1 cellular context compared by ENCODE assay signal in the genomic region with DNA sequence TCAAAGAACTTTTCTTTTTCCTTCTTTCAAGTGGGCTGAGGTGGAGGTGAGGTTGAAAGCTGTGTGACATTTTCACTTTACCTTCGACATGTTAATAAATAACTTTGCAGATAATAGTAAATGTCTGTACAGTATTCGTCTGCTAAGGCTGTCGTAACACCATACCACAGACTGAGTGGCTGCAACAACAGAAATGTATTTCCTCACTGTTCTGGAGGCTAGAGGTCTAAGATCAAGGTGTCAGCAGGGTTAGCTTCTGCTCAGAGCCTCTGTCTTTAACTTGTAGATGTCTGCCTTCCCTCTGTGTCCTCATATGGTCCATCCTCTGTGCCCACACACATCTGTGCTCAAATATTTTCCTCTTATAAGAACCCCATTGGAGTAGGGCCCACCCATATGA.
TF ChIP-seq lines count a peak whose summit lies in the region.

No MANE protein-coding gene starts in this region.

TF ChIP-seq in HepG2, 621 proteins besides CTCF, POLR2A, EP300 and RAD21 (continues in another document):
- TF ChIP-seq, protein P1, sequence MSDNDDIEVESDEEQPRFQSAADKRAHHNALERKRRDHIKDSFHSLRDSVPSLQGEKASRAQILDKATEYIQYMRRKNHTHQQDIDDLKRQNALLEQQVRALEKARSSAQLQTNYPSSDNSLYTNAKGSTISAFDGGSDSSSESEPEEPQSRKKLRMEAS (IDR thresholded peaks at IDR 0.05) = 0 out of 2 replicates have a peak, but pooled peaks have one; percentile 32
- TF ChIP-seq ZSCAN5A (CRISPR knock-in tag; IDR thresholded peaks at IDR 0.05; ENCODE audit: borderline replicate concordance) (peak; percentile 81), YY1 (IDR thresholded peaks at IDR 0.05; ENCODE audit: insufficient read depth, insufficient replicate concordance, low read depth, low read length) (no peak), ZNF543 (CRISPR knock-in tag; IDR thresholded peaks at IDR 0.05) (no peak), E2F2 (CRISPR knock-in tag; IDR thresholded peaks at IDR 0.05; ENCODE audit: borderline replicate concordance) (no peak), ZNF713 (CRISPR knock-in tag; IDR thresholded peaks at IDR 0.05) (no peak), RXRB (CRISPR knock-in tag; IDR thresholded peaks at IDR 0.05; ENCODE audit: borderline replicate concordance) (peak; percentile 89), REST (IDR thresholded peaks at IDR 0.05; ENCODE audit: borderline replicate concordance in 1 of 2, low read depth in 1 of 2, low read length in 2 of 2) (peak in 1 of 2 experiments; percentile 18; a peak in 1 of 4 replicates), HDAC1 (CRISPR knock-in tag; IDR thresholded peaks at IDR 0.05) (peak; percentile 68), TCF7 (IDR thresholded peaks at IDR 0.05; ENCODE audit: low read depth) (peak; percentile 64), MED1 (CRISPR knock-in tag; IDR thresholded peaks at IDR 0.05) (peak; percentile 88), ZNF670 (CRISPR knock-in tag; IDR thresholded peaks at IDR 0.05; ENCODE audit: borderline replicate concordance) (no peak), SMAD3 (CRISPR knock-in tag; IDR thresholded peaks at IDR 0.05) (peak; percentile 97), NR2F6 (IDR thresholded peaks at IDR 0.05) (peak; percentile 88), NR2F6 (CRISPR knock-in tag; IDR thresholded peaks at IDR 0.05) (peak; percentile 93), KAT8 (CRISPR knock-in tag; IDR thresholded peaks at IDR 0.05) (peak; percentile 80), FOXP4 (CRISPR knock-in tag; IDR thresholded peaks at IDR 0.05) (peak; percentile 91), MAFK (conservative IDR thresholded peaks at IDR 0.05 in 1 of 2, IDR thresholded peaks at IDR 0.05 in 1 of 2; ENCODE audit: low read length in 2 of 2) (no peak), NFYB (CRISPR knock-in tag; IDR thresholded peaks at IDR 0.05) (no peak), IKZF5 (CRISPR knock-in tag; IDR thresholded peaks at IDR 0.05) (peak; percentile 77), SSRP1 (CRISPR knock-in tag; IDR thresholded peaks at IDR 0.05) (peak; percentile 77; the same call in 1 of the 2 replicates), MAFF (IDR thresholded peaks at IDR 0.05; ENCODE audit: low read depth, low read length) (peak; percentile 4; the same call in 1 of the 2 replicates), NCOR1 (IDR thresholded peaks at IDR 0.05; ENCODE audit: borderline replicate concordance, low read length) (peak; percentile 87; the same call in 1 of the 2 replicates), ATF4 (CRISPR knock-in tag; IDR thresholded peaks at IDR 0.05) (peak in 1 of 2 experiments; percentile 98; a peak in 2 of 4 replicates), ZKSCAN8 (CRISPR knock-in tag; IDR thresholded peaks at IDR 0.05; ENCODE audit: borderline replicate concordance) (peak; percentile 88), ZNF235 (CRISPR knock-in tag; IDR thresholded peaks at IDR 0.05; ENCODE audit: borderline replicate concordance) (no peak), GATA4 (IDR thresholded peaks at IDR 0.05; ENCODE audit: borderline replicate concordance, low read depth) (peak; percentile 54; the same call in 1 of the 2 replicates), ZNF124 (CRISPR knock-in tag; IDR thresholded peaks at IDR 0.05) (peak; percentile 88), ZBTB20 (CRISPR knock-in tag; IDR thresholded peaks at IDR 0.05; ENCODE audit: borderline replicate concordance, low read depth) (peak; percentile 57; the same call in 1 of the 2 replicates), ZSCAN9 (CRISPR knock-in tag; IDR thresholded peaks at IDR 0.05; ENCODE audit: borderline replicate concordance) (0 out of 2 replicates have a peak, but pooled peaks have one; percentile 51), ZNF292 (CRISPR knock-in tag; IDR thresholded peaks at IDR 0.05; ENCODE audit: borderline replicate concordance, low read depth) (peak; percentile 94; the same call in 1 of the 2 replicates), ARID5B (CRISPR knock-in tag; IDR thresholded peaks at IDR 0.05) (peak; percentile 98), ZNF7 (CRISPR knock-in tag; IDR thresholded peaks at IDR 0.05) (peak; percentile 98), ZNF761 (CRISPR knock-in tag; conservative IDR thresholded peaks at IDR 0.05) (0 out of 2 replicates have a peak, but pooled peaks have one; percentile 67), ZNF280D (CRISPR knock-in tag; IDR thresholded peaks at IDR 0.05) (peak; percentile 99), CEBPB (IDR thresholded peaks at IDR 0.05; ENCODE audit: borderline replicate concordance, low read depth, low read length) (peak; percentile 98)
- TF ChIP-seq, protein P2, sequence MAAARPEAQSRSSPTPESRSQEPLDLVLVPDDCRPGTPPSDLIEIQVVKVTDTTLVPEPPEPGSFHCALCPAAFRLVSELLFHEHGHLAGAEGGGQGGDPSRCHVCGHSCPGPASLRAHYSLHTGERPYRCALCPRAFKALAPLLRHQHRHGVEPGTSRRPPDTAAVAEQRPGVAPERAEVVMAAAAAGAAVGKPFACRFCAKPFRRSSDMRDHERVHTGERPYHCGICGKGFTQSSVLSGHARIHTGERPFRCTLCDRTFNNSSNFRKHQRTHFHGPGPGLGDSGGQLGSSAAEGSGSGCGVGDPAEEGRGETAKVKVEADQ (CRISPR knock-in tag; IDR thresholded peaks at IDR 0.05; ENCODE audit: borderline replicate concordance) = no peak
- TF ChIP-seq, protein P3, sequence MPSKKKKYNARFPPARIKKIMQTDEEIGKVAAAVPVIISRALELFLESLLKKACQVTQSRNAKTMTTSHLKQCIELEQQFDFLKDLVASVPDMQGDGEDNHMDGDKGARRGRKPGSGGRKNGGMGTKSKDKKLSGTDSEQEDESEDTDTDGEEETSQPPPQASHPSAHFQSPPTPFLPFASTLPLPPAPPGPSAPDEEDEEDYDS (CRISPR knock-in tag; IDR thresholded peaks at IDR 0.05) = peak; percentile 63
